ENCODE assay signal across 30 cellular contexts in genomic region chr3:18840535-18841137, GRCh38.
"Had no signal": no experiment of that assay in that cellular context is flagged by ENCODE, and none has a peak within 500 bp of the region (broad histone marks: within the 10 kb centered on the region; RNA-seq: fewer than 3 reads in every experiment).

No MANE protein-coding gene starts in this region.

- FAIRE-seq: RCC 7860 had no signal

- H3K4me3 Mint-ChIP-seq: activated CD4-positive, alpha-beta memory T cell treated with anti-CD3 and anti-CD28 coated beads, Interleukin-2, amount 10 ng/mL, durations not matched to agents 7 days and 5 days; activated CD8-positive, alpha-beta memory T cell treated with anti-CD3 and anti-CD28 coated beads, Interleukin-2, amount 10 ng/mL, durations not matched to agents 7 days and 5 days; activated naive CD4-positive, alpha-beta T cell treated with anti-CD3 and anti-CD28 coated beads, Interleukin-2, amount 10 ng/mL, durations not matched to agents 7 days and 5 days; activated naive CD8-positive, alpha-beta T cell; activated naive CD8-positive, alpha-beta T cell treated with anti-CD3 and anti-CD28 coated beads, Interleukin-2, amount 50 U/mL, for 24 hours; brain had no signal

- H3K27me3 Mint-ChIP-seq: activated CD4-positive, alpha-beta memory T cell treated with anti-CD3 and anti-CD28 coated beads, Interleukin-2, amount 10 ng/mL, durations not matched to agents 7 days and 5 days; activated CD8-positive, alpha-beta memory T cell treated with anti-CD3 and anti-CD28 coated beads, Interleukin-2, amount 10 ng/mL, durations not matched to agents 7 days and 5 days; activated naive CD8-positive, alpha-beta T cell; activated naive CD8-positive, alpha-beta T cell treated with anti-CD3 and anti-CD28 coated beads, Interleukin-2, amount 50 U/mL, for 24 hours had no signal

- ATAC-seq: activated CD8-positive, alpha-beta memory T cell treated with anti-CD3 and anti-CD28 coated beads, Interleukin-2, amount 10 ng/mL, durations not matched to agents 7 days and 5 days; activated naive CD8-positive, alpha-beta T cell treated with anti-CD3 and anti-CD28 coated beads, Interleukin-2, amount 50 U/mL, for 24 hours; Right ventricle myocardium inferior had no signal

- H3K9me3 Mint-ChIP-seq: activated CD4-positive, alpha-beta memory T cell treated with anti-CD3 and anti-CD28 coated beads, Interleukin-2, amount 10 ng/mL, durations not matched to agents 7 days and 5 days; activated naive CD4-positive, alpha-beta T cell treated with anti-CD3 and anti-CD28 coated beads, Interleukin-2, amount 10 ng/mL, durations not matched to agents 7 days and 5 days; activated naive CD8-positive, alpha-beta T cell treated with anti-CD3 and anti-CD28 coated beads, Interleukin-2, amount 50 U/mL, for 24 hours; brain had no signal

- H3K4me1 Mint-ChIP-seq: brain had no signal

- H3K27ac Mint-ChIP-seq: activated CD4-positive, alpha-beta memory T cell treated with anti-CD3 and anti-CD28 coated beads, Interleukin-2, amount 10 ng/mL, durations not matched to agents 7 days and 5 days; activated CD8-positive, alpha-beta memory T cell treated with anti-CD3 and anti-CD28 coated beads, Interleukin-2, amount 10 ng/mL, durations not matched to agents 7 days and 5 days; activated naive CD4-positive, alpha-beta T cell treated with anti-CD3 and anti-CD28 coated beads, Interleukin-2, amount 10 ng/mL, durations not matched to agents 7 days and 5 days; activated naive CD8-positive, alpha-beta T cell; activated naive CD8-positive, alpha-beta T cell treated with anti-CD3 and anti-CD28 coated beads, Interleukin-2, amount 50 U/mL, for 24 hours; brain had no signal

- H3K36me3 ChIP-seq: WERI-Rb-1 had no signal

- DNase-seq: activated CD4-positive, alpha-beta memory T cell treated with anti-CD3 and anti-CD28 coated beads, Interleukin-2, amount 10 ng/mL, durations not matched to agents 7 days and 5 days; activated CD4-positive, alpha-beta T cell treated with anti-CD3 and anti-CD28 coated beads for 1 hour; activated CD4-positive, alpha-beta T cell treated with anti-CD3 and anti-CD28 coated beads for 48 hours; activated CD4-positive, CD25-positive, alpha-beta regulatory T cell; activated CD8-positive, alpha-beta memory T cell treated with anti-CD3 and anti-CD28 coated beads for 24 hours; activated CD8-positive, alpha-beta memory T cell treated with anti-CD3 and anti-CD28 coated beads, Interleukin-2, amount 10 ng/mL, durations not matched to agents 7 days and 5 days; activated CD8-positive, alpha-beta memory T cell treated with anti-CD3 and anti-CD28 coated beads, Interleukin-2, amount 50 U/mL, for 48 hours; activated effector memory CD4-positive, alpha-beta T cell treated with Interleukin-2 at 50 U/mL for 16 hours; activated naive CD4-positive, alpha-beta T cell treated with anti-CD3 and anti-CD28 coated beads, Interleukin-2, amount 10 ng/mL, durations not matched to agents 7 days and 5 days; activated naive CD8-positive, alpha-beta T cell treated with anti-CD3 and anti-CD28 coated beads, Interleukin-2, amount 50 U/mL, for 24 hours; activated T-cell treated with anti-CD3 and anti-CD28 coated beads, Interleukin-2, amount 50 U/mL, for 48 hours; anterior cingulate cortex; central memory CD4-positive, alpha-beta T cell; KG1; MM.1S; MV-4-11; NCI-H1092; NCI-H1436 treated with DMSO at 0.1 percent for 48 hours; NCI-H1694 treated with DMSO at 0.1 percent for 48 hours; NCI-H2029; NCI-H345; NCI-H524 treated with DMSO at 0.1 percent for 48 hours; SIG-M5; T1000; WERI-Rb-1 had no signal

- H3K36me3 Mint-ChIP-seq: activated CD8-positive, alpha-beta memory T cell treated with anti-CD3 and anti-CD28 coated beads, Interleukin-2, amount 10 ng/mL, durations not matched to agents 7 days and 5 days; activated naive CD4-positive, alpha-beta T cell treated with anti-CD3 and anti-CD28 coated beads, Interleukin-2, amount 10 ng/mL, durations not matched to agents 7 days and 5 days; activated naive CD8-positive, alpha-beta T cell; brain had no signal

- H3K27ac ChIP-seq: RWPE1, WERI-Rb-1 had no signal
